8 cellular contexts compared by ENCODE assay signal in genomic region chr14:96797188-96797942, GRCh38.
A peak's percentile ranks its signal among the peaks of the same experiment; 100 is the strongest.
DNase-seq lines count a peak whose midpoint lies in the region; ATAC-seq lines count a peak whose summit lies in the region.

Gene VRK1, plus strand, starts transcription at chr14:96797382. Its CDS starts 36,090 bp downstream, at chr14:96833472.

- peaks cover 10% of the 10 kb centered on the region; the same call in 1 of the 2 replicates for H3K27me3 ChIP-seq in ACC112 (ENCODE audit: insufficient read depth, low read length)

- peaks cover 48% of the 10 kb centered on the region for H3K79me2 ChIP-seq in ACC112 (ENCODE audit: control insufficient read depth, insufficient read depth, low read length, unreplicated experiment)

- H3K4me3 ChIP-seq in ACC112 (ENCODE audit: low read depth, low read length), result peak within 1 kb of the TSS; percentile 98
- peak within 1 kb of the TSS; percentile 86 for H3K4me3 ChIP-seq in iPS-11a (ENCODE audit: low read depth, low read length)
- peak within 1 kb of the TSS; percentile 78 for H3K4me3 ChIP-seq in skeletal muscle cell (ENCODE audit: low read depth, low read length)

- no peaks in the 10 kb centered on the region for H3K36me3 ChIP-seq in ACC112 (ENCODE audit: insufficient read depth, low read length)

- H3K27ac ChIP-seq in ACC112 (ENCODE audit: low read depth, low read length), result peak within 1 kb of the TSS; percentile 51

- DNase-seq in NCI-H2171 (lab: John Stamatoyannopoulos, UW), result peak; percentile 99
- DNase-seq in UCSD-AML1 (lab: John Stamatoyannopoulos, UW; ENCODE audit: unreplicated experiment), result peak; percentile 96
- DNase-seq in brain pericyte (ENCODE audit: low read depth, low spot score), result peak; percentile 91
- DNase-seq in skeletal muscle cell (ENCODE audit: low read depth), result peak; percentile 87

- peak; percentile 97 for ATAC-seq in GM18868 (IDR thresholded peaks at IDR 0.05; ENCODE audit: unreplicated experiment)
- ATAC-seq in HG03103 (IDR thresholded peaks at IDR 0.05; ENCODE audit: low read depth, unreplicated experiment), result peak; percentile 93

- peaks cover 9% of the 10 kb centered on the region for H3K4me1 ChIP-seq in ACC112 (ENCODE audit: control insufficient read depth, insufficient read depth, low read length, unreplicated experiment)

- peak within 1 kb of the TSS; percentile 51 for H2AFZ ChIP-seq in ACC112 (ENCODE audit: low read length, unreplicated experiment)

Comparison
In these comparisons a context has a peak if more than half of its experiments do, and no peak if none do; other contexts are left out.
1. Peak in every context shown above with its lines: DNase-seq, ATAC-seq, H3K4me3 ChIP-seq and H3K27ac ChIP-seq.